Comparison of ENCODE assay signal across 18 cellular contexts in the genomic region with DNA sequence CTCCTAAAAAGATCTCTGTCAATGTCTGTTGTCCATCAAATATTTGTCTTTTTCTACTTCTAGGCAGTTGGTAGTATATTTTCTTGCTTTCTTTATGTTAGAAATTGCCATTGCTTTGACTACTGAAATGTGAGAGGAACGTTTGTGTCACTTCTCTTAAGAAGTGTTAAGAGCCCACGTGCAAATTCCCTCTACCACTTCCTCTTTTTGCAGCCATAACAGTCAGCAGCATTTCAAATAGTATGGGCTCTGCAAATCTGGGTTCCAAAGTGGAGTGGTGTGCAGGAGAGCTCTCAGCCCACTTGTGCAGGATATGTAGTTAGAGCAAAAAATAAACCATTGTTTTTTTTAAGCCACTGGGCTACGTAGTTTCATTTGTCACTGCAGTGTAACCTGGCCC.
DNase-seq lines count a peak whose midpoint lies in the region; ATAC-seq and TF ChIP-seq lines count a peak whose summit lies in the region.
"Had no signal": no experiment of that assay in that cellular context is flagged by ENCODE, and none has a peak within 500 bp of the region (broad histone marks: within the 10 kb centered on the region; RNA-seq: fewer than 3 reads in every experiment).

No MANE protein-coding gene starts in this region.

- TF ChIP-seq CTCF in DOHH2 (IDR thresholded peaks at IDR 0.05; ENCODE audit: low read depth, low read length, poor library complexity, severe bottlenecking), result no peak
- no peak for TF ChIP-seq CTCF in SK-N-SH (IDR thresholded peaks at IDR 0.05)

- no peaks in the 10 kb centered on the region for H3K27me3 ChIP-seq in DOHH2 (ENCODE audit: control insufficient read depth, low read length)
- no peaks in the 10 kb centered on the region for H3K27me3 ChIP-seq in SK-N-SH (ENCODE audit: insufficient read depth)

- H3K36me3 ChIP-seq in DOHH2 (ENCODE audit: control insufficient read depth, low read length) (no peaks in the 10 kb centered on the region), SK-N-SH (replicated peaks in 1 of 2; ENCODE audit: control insufficient read depth in 1 of 2, insufficient read depth in 2 of 2, low read length in 1 of 2) (no peaks in the 10 kb centered on the region)

- H3K79me2 ChIP-seq in DOHH2 (ENCODE audit: control insufficient read depth, low read length) (no peaks in the 10 kb centered on the region), SK-N-SH (ENCODE audit: insufficient read depth) (no peaks in the 10 kb centered on the region)

- no peaks in the 10 kb centered on the region for H3F3A ChIP-seq in DOHH2 (ENCODE audit: control insufficient read depth, insufficient read depth)
- no peaks in the 10 kb centered on the region for H3F3A ChIP-seq in SK-N-SH (replicated peaks; ENCODE audit: insufficient read depth)

- no peaks in the 10 kb centered on the region for H3K9me3 ChIP-seq in DOHH2 (ENCODE audit: control insufficient read depth, insufficient read depth, low read length)
- no peaks in the 10 kb centered on the region for H3K9me3 ChIP-seq in SK-N-SH

- TF ChIP-seq RAD21 in SK-N-SH (IDR thresholded peaks at IDR 0.05; ENCODE audit: low read length), result no peak

- DNase-seq in KG1 (lab: John Stamatoyannopoulos, UW), result peak; percentile 24
- peak; percentile 12 for DNase-seq in SKM-1 (lab: John Stamatoyannopoulos, UW; ENCODE audit: unreplicated experiment)
- DNase-seq in activated naive CD4-positive, alpha-beta T cell treated with Interleukin-2 at 50 U/mL for 16 hours, result no peak
- no peak for DNase-seq in SK-N-SH
- DNase-seq: activated CD8-positive, alpha-beta memory T cell treated with anti-CD3 and anti-CD28 coated beads, Interleukin-2, amount 50 U/mL, for 4 hours; activated naive CD4-positive, alpha-beta T cell treated with anti-CD3 and anti-CD28 coated beads for 36 hours; CD8-positive, alpha-beta memory T cell; erythroblast; immature natural killer cell; mesenchymal stem cell; NCI-H1417 treated with DMSO at 0.1 percent for 48 hours; NCI-H226; PC-3; retina had no signal

- H3K4me1 ChIP-seq in DOHH2 (ENCODE audit: control insufficient read depth, low read length) (peaks cover 13% of the 10 kb centered on the region), SK-N-SH (ENCODE audit: control insufficient read depth in 1 of 2, insufficient read depth in 2 of 2, low read depth in 1 of 2, low read length in 1 of 2) (peaks cover 0 to 2% of the 10 kb centered on the region in 2 experiments; a peak in 1 of 4 replicates)

- H3K27ac ChIP-seq in DOHH2 (ENCODE audit: low read depth, low read length) (0 out of 2 replicates have a peak overlapping the region, but pooled peaks have one; percentile 9), SK-N-SH (ENCODE audit: low read depth in 2 of 2, low read length in 1 of 2) (no peak overlapping the region)

- no peak overlapping the region for H2AFZ ChIP-seq in SK-N-SH (ENCODE audit: low read depth)

- no peaks in the 10 kb centered on the region for H4K20me1 ChIP-seq in DOHH2 (ENCODE audit: control insufficient read depth, insufficient read depth, low read depth, low read length)
- no peaks in the 10 kb centered on the region for H4K20me1 ChIP-seq in SK-N-SH (ENCODE audit: insufficient read depth)

- peak overlapping the region; percentile 27; the same call in 1 of the 2 replicates for H3K4me2 ChIP-seq in DOHH2 (ENCODE audit: low read length)
- no peak overlapping the region for H3K4me2 ChIP-seq in SK-N-SH

- WGBS in SK-N-SH (ENCODE audit: low lambda C conversion rate), result 35% methylated on average over 3 of the region's 3 CpGs

- CTCF ChIA-PET in SK-N-SH (lab: Yijun Ruan, JAX), result no interaction called here

- H3K9ac ChIP-seq in SK-N-SH, result no peak overlapping the region

- H3K4me3 ChIP-seq in DOHH2 (ENCODE audit: low read length) (no peak overlapping the region), SK-N-SH (ENCODE audit: low read depth in 2 of 2, low read length in 1 of 2) (no peak overlapping the region)

- no peak for TF ChIP-seq EP300 in SK-N-SH (IDR thresholded peaks at IDR 0.05; ENCODE audit: borderline replicate concordance in 1 of 2, low read depth in 1 of 2, low read length in 1 of 2)

- ATAC-seq in GM21529 (IDR thresholded peaks at IDR 0.05; ENCODE audit: unreplicated experiment) (peak; percentile 58), GM18519 (IDR thresholded peaks at IDR 0.05; ENCODE audit: low FRiP score, unreplicated experiment) (no peak), GM18907 (IDR thresholded peaks at IDR 0.05; ENCODE audit: unreplicated experiment) (no peak)
- ATAC-seq: PC-3 had no signal

- H3K9me2 ChIP-seq in DOHH2 (replicated peaks; ENCODE audit: control insufficient read depth, low read length), result no peaks in the 10 kb centered on the region; the same call in 1 of the 2 replicates
- peaks cover 5% of the 10 kb centered on the region; the same call in 1 of the 2 replicates for H3K9me2 ChIP-seq in SK-N-SH

- POLR2A ChIA-PET in SK-N-SH (lab: Yijun Ruan, JAX), result no interaction called here

TF ChIP-seq in SK-N-SH, 30 proteins besides CTCF, POLR2A, EP300 and RAD21:
- TF ChIP-seq, protein P1, sequence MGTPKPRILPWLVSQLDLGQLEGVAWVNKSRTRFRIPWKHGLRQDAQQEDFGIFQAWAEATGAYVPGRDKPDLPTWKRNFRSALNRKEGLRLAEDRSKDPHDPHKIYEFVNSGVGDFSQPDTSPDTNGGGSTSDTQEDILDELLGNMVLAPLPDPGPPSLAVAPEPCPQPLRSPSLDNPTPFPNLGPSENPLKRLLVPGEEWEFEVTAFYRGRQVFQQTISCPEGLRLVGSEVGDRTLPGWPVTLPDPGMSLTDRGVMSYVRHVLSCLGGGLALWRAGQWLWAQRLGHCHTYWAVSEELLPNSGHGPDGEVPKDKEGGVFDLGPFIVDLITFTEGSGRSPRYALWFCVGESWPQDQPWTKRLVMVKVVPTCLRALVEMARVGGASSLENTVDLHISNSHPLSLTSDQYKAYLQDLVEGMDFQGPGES (IDR thresholded peaks at IDR 0.05; ENCODE audit: low read depth, low read length), result no peak
- TF ChIP-seq RXRA (IDR thresholded peaks at IDR 0.05; ENCODE audit: borderline replicate concordance, low read depth) (no peak), YY1 (IDR thresholded peaks at IDR 0.05; ENCODE audit: low read depth) (no peak), REST (IDR thresholded peaks at IDR 0.05; ENCODE audit: low read depth, low read length) (no peak), RFX5 (IDR thresholded peaks at IDR 0.05; ENCODE audit: low read length) (no peak), JUND (IDR thresholded peaks at IDR 0.05) (no peak), RCOR1 (IDR thresholded peaks at IDR 0.05; ENCODE audit: low read length) (no peak), PBX3 (IDR thresholded peaks at IDR 0.05) (no peak), TEAD4 (IDR thresholded peaks at IDR 0.05; ENCODE audit: borderline replicate concordance, insufficient read depth) (no peak), FOXM1 (IDR thresholded peaks at IDR 0.05; ENCODE audit: low read depth) (no peak), CHD2 (IDR thresholded peaks at IDR 0.05; ENCODE audit: low read length, partially characterized antibody) (no peak), GABPA (IDR thresholded peaks at IDR 0.05; ENCODE audit: low read depth) (no peak), NFIC (IDR thresholded peaks at IDR 0.05; ENCODE audit: borderline replicate concordance) (no peak), POLR2AphosphoS5 (IDR thresholded peaks at IDR 0.05; ENCODE audit: low read depth, low read length) (no peak)
- TF ChIP-seq, protein P2, sequence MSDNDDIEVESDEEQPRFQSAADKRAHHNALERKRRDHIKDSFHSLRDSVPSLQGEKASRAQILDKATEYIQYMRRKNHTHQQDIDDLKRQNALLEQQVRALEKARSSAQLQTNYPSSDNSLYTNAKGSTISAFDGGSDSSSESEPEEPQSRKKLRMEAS (IDR thresholded peaks at IDR 0.05; ENCODE audit: low read depth), result no peak
TF ChIP-seq in SK-N-SH: peak in this region for 0.

Comparison
In these comparisons a context has a peak if more than half of its experiments do, and no peak if none do; other contexts are left out.
1. DNase-seq: peak in KG1 (single experiment) and SKM-1 (single experiment); none in activated naive CD4-positive, alpha-beta T cell treated with Interleukin-2 at 50 U/mL for 16 hours (single experiment) and SK-N-SH (single experiment).